8 cellular contexts compared by ENCODE assay signal in genomic region chr11:82718307-82718706, GRCh38. TPM values are rescaled to one million over a fixed set of nuclear protein-coding genes. Genes with fewer than 3 reads are reported as not detected.
DNase-seq lines count a peak whose midpoint lies in the region; ATAC-seq, FAIRE-seq and TF ChIP-seq lines count a peak whose summit lies in the region.

No MANE protein-coding gene starts in this region.

- no peaks in the 10 kb centered on the region for H3K9me2 ChIP-seq in Loucy (replicated peaks; ENCODE audit: low read depth, low read length)

- no peak overlapping the region for H3K9ac ChIP-seq in Loucy (ENCODE audit: low read depth, low read length, poor library complexity, severe bottlenecking)

- no peak overlapping the region for H3K4me3 ChIP-seq in Loucy (ENCODE audit: low read length, poor library complexity, severe bottlenecking)

- H3K27me3 ChIP-seq in Loucy (ENCODE audit: insufficient read depth, low read length, poor library complexity, severe bottlenecking): peaks cover 2% of the 10 kb centered on the region

- no peaks in the 10 kb centered on the region for H3K27me3 Mint-ChIP-seq in neural crest cell (ENCODE audit: low read depth)
- H3K27me3 Mint-ChIP-seq in effector memory CD8-positive, alpha-beta T cell: peaks cover 0 to 30% of the 10 kb centered on the region in 2 donors

- H3K4me2 ChIP-seq in Loucy (ENCODE audit: low read depth, low read length, poor library complexity, severe bottlenecking): no peak overlapping the region

- peak; percentile 55 for FAIRE-seq in D721Med (lab: Jason Lieb, UNC)

- H4K20me1 ChIP-seq in Loucy (ENCODE audit: insufficient read depth, low read length, poor library complexity, severe bottlenecking): no peaks in the 10 kb centered on the region

- H3K79me2 ChIP-seq in Loucy (ENCODE audit: insufficient read depth, low read length): no peaks in the 10 kb centered on the region

- peak; percentile 76 for ATAC-seq in GM19395 (IDR thresholded peaks at IDR 0.05; ENCODE audit: unreplicated experiment)
- ATAC-seq in HG03571 (IDR thresholded peaks at IDR 0.05; ENCODE audit: unreplicated experiment): no peak
- no peak for ATAC-seq in effector memory CD8-positive, alpha-beta T cell (replicated peaks)

- H3F3A ChIP-seq in Loucy (ENCODE audit: low read depth): no peaks in the 10 kb centered on the region

- H3K4me1 Mint-ChIP-seq in neural crest cell: peaks cover 33% of the 10 kb centered on the region
- H3K4me1 Mint-ChIP-seq in effector memory CD8-positive, alpha-beta T cell (ENCODE audit: low read depth in 2 of 2): no peaks in the 10 kb centered on the region

- no peaks in the 10 kb centered on the region for H3K9me3 Mint-ChIP-seq in neural crest cell
- H3K9me3 Mint-ChIP-seq in effector memory CD8-positive, alpha-beta T cell: no peaks in the 10 kb centered on the region

- TF ChIP-seq CTCF in D721Med (IDR thresholded peaks at IDR 0.05; ENCODE audit: insufficient read depth, missing control alignments) (peak; percentile 68), Loucy (conservative IDR thresholded peaks at IDR 0.05; ENCODE audit: low read length) (peak; percentile 83), neural crest cell (conservative IDR thresholded peaks at IDR 0.05) (peak; percentile 84)

- DNase-seq in D721Med (ENCODE audit: insufficient read length, low spot score) (no peak), SW480 (ENCODE audit: low spot score) (peak; percentile 74), fibroblast of peridontal ligament (ENCODE audit: extremely low read depth) (peak; percentile 70), neural crest cell (ENCODE audit: low read depth, low spot score) (peak; percentile 37)
- DNase-seq in effector memory CD8-positive, alpha-beta T cell: no peak

- no peaks in the 10 kb centered on the region for H3K36me3 ChIP-seq in Loucy (ENCODE audit: insufficient read depth, low read length)

- H3K4me1 ChIP-seq in Loucy (ENCODE audit: insufficient read depth, low read length, poor library complexity, severe bottlenecking): no peaks in the 10 kb centered on the region

- no peaks in the 10 kb centered on the region for H3K36me3 Mint-ChIP-seq in neural crest cell (ENCODE audit: low read depth)
- no peaks in the 10 kb centered on the region for H3K36me3 Mint-ChIP-seq in effector memory CD8-positive, alpha-beta T cell (ENCODE audit: insufficient read depth)

- H2AFZ ChIP-seq in Loucy (ENCODE audit: low read length): peak overlapping the region; percentile 92

- peak overlapping the region; percentile 5 for H3K27ac Mint-ChIP-seq in neural crest cell (ENCODE audit: unreplicated experiment)
- H3K27ac Mint-ChIP-seq in effector memory CD8-positive, alpha-beta T cell: no peak overlapping the region

- H3K9me3 ChIP-seq in Loucy (ENCODE audit: insufficient read depth, low read depth, low read length): no peaks in the 10 kb centered on the region

- no peak overlapping the region for H3K4me3 Mint-ChIP-seq in neural crest cell
- H3K4me3 Mint-ChIP-seq in effector memory CD8-positive, alpha-beta T cell: no peak overlapping the region

RNA-seq across cellular contexts. Expression of gene FAM181B, which starts 15.4 kb away (rescaled TPM):
- 5.3 and 5.5 TPM in 2 replicates for total RNA-seq in neural crest cell

Comparison
In these comparisons a context has a peak if more than half of its experiments do, and no peak if none do; other contexts are left out.
1. DNase-seq: peak in SW480 (single experiment), fibroblast of peridontal ligament (single experiment) and neural crest cell (single experiment); none in D721Med (single experiment) and effector memory CD8-positive, alpha-beta T cell (0 of 3).
2. Peak in every context shown above with its lines, with median percentiles within 50 percentile points of each other: CTCF ChIP-seq.